Comparison of ENCODE assay signal across 8 cellular contexts in the genomic region with DNA sequence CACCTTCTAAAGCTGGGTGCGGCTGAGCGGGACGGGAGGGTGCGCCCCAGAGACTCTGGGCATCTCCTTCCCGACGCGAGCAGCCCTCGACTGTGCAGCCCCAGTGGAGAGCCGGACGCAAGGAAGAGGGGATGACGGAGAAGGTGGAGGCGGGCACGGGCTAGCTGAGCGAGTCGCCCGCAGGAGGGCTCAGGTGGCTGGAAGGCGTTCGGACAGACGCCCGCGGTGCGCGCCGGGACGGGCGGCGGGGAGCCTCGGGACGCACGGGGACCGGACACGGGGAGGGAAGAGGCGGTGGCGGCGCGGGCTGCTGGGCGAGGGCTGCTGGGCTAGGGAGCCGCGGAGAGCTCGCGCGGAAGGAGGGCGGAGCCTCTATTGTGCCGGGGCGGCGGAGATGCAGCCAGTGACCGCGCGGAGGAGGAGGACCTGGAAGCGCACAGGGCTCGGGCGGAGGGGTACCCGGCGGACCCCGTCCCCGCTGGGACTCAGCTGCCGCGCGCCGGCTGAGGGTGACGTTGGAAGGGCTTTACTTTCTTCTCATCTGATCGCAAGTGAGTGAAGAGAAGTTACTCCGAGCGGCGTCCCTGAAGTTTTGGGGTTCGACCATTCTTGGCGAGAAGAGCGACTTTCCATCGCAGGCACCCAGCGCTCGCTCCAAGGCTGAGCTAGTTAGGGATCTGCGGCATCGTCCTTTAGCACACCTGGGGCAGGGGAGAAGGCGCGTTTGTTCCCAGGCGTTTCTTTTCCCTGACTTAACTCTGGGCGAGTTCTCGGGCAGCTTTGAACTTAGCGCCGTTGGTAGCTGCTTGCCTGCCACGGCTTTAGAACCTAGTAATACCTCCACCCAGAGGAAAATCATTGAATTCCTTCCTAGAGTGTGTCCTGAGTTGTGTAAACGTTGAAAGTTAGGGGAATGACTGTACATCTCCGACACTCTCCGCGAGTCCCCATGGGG. TPM values are rescaled to one million over a fixed set of nuclear protein-coding genes. Genes with fewer than 3 reads are reported as not detected.
DNase-seq lines count a peak whose midpoint lies in the region; ATAC-seq and TF ChIP-seq lines count a peak whose summit lies in the region.

Gene OLFML2B (minus strand): TSS at position 323 of the 955 bp plus-strand sequence. CDS start 439 bp downstream, outside the sequence.

- H3K4me1 ChIP-seq in OCI-LY3 (ENCODE audit: low read length) (peaks cover 23% of the 10 kb centered on the region), stomach (peaks cover 5 to 40% (median 19%) of the 10 kb centered on the region in 4 donors)

- intact Hi-C loops in stomach (cut with DNase I; ENCODE audit: low total_unique reads): no loop called here

- no peaks in the 10 kb centered on the region for H3K79me2 ChIP-seq in OCI-LY3 (ENCODE audit: low read length)

- peak; percentile 44 for TF ChIP-seq CTCF in OCI-LY3 (IDR thresholded peaks at IDR 0.05; ENCODE audit: low read depth, low read length)
- peak; percentile 54 for TF ChIP-seq CTCF in fibroblast of mammary gland (conservative IDR thresholded peaks at IDR 0.05; ENCODE audit: control insufficient read depth, insufficient read depth, low read depth, low read length)
- TF ChIP-seq CTCF in stomach (IDR thresholded peaks at IDR 0.05): no peak

- H3K4me2 ChIP-seq in OCI-LY3 (ENCODE audit: low read length): peak within 1 kb of the TSS; percentile 72

- ATAC-seq in HG03439 (IDR thresholded peaks at IDR 0.05; ENCODE audit: unreplicated experiment): peak; percentile 75

- peaks cover 7% of the 10 kb centered on the region for H3K36me3 ChIP-seq in OCI-LY3 (replicated peaks; ENCODE audit: low read depth, low read length)
- no peaks in the 10 kb centered on the region for H3K36me3 ChIP-seq in stomach

- 1% methylated on average over 38 to 85 of the region's 85 CpGs for WGBS in stomach, 5 donors

- H3K9me3 ChIP-seq in OCI-LY3 (ENCODE audit: insufficient read depth, low read length): peaks cover 20% of the 10 kb centered on the region; the same call in 1 of the 2 replicates
- H3K9me3 ChIP-seq in stomach: no peaks in the 10 kb centered on the region

- peak within 1 kb of the TSS; percentile 77 for H3K4me3 ChIP-seq in OCI-LY3 (ENCODE audit: low read length)
- peak within 1 kb of the TSS; percentile 85 for H3K4me3 ChIP-seq in fibroblast of mammary gland (ENCODE audit: control insufficient read depth, low read depth, low read length)
- H3K4me3 ChIP-seq in stomach: peak within 1 kb of the TSS; percentile 51 to 64 (median 60)

- no peaks in the 10 kb centered on the region for H4K20me1 ChIP-seq in OCI-LY3 (ENCODE audit: insufficient read depth, low read length)

- H3K27ac ChIP-seq in OCI-LY3 (ENCODE audit: low read length) (no peak within 1 kb of the TSS), stomach (peak within 1 kb of the TSS in 4 of 5 donors; percentile 7 to 65 (median 26))

- peak; percentile 51 for DNase-seq in DMS79 treated with DMSO at 0.1 percent for 48 hours (lab: John Stamatoyannopoulos, UW)
- DNase-seq in DMS79 (lab: John Stamatoyannopoulos, UW): no peak
- DNase-seq in activated T-helper 1 cell treated with Interleukin-2 at 50 U/mL for 16 hours (ENCODE audit: low read depth): peak; percentile 9
- DNase-seq in fibroblast of mammary gland (ENCODE audit: low read depth): peak; percentile 93
- DNase-seq in myocyte (ENCODE audit: low read depth): peak; percentile 87
- DNase-seq in stomach: peak; percentile 66

- H3K27me3 ChIP-seq in OCI-LY3 (ENCODE audit: low read depth, low read length) (peaks cover 20% of the 10 kb centered on the region), stomach (peaks cover 0 to 52% (median 14%) of the 10 kb centered on the region in 3 donors)

- TF ChIP-seq EP300 in stomach (IDR thresholded peaks at IDR 0.05): no peak

- peak within 1 kb of the TSS; percentile 65 for H2AFZ ChIP-seq in OCI-LY3 (ENCODE audit: low read depth, low read length)

- no peak for TF ChIP-seq POLR2A in stomach (IDR thresholded peaks at IDR 0.05)

- peak within 1 kb of the TSS; percentile 38 for H3K9ac ChIP-seq in OCI-LY3 (ENCODE audit: low read length)

RNA-seq across cellular contexts. Expression of gene OLFML2B, which starts in this region (rescaled TPM):
- total RNA-seq in myocyte (139 and 216 TPM in 2 replicates), stomach (10 to 100 TPM in 1 of 5 donors, 1 to 10 TPM in 3, not detected in 1; 1.7 to 56.0 (median 3.2) TPM)
- 96.3 TPM for polyA plus RNA-seq in myocyte (2012)
- 1 to 10 TPM in 1 of 3 donors, under 1 TPM in 2; 0.31 to 1.2 (median 0.45) TPM for polyA plus RNA-seq in stomach

Comparison
In these comparisons a context has a peak if more than half of its experiments do, and no peak if none do; other contexts are left out.
1. CTCF ChIP-seq: peak in OCI-LY3 (single experiment) and fibroblast of mammary gland (single experiment); none in stomach (0 of 7).
2. Peak in every context shown above with its lines, with median percentiles within 50 percentile points of each other: H3K4me3 ChIP-seq.